Comparison of ENCODE assay signal across 26 cellular contexts in genomic region chr4:71833175-71833900, GRCh38. TPM values are rescaled to one million over a fixed set of nuclear protein-coding genes. Genes with fewer than 3 reads are reported as not detected.
DNase-seq lines count a peak whose midpoint lies in the region; ATAC-seq lines count a peak whose summit lies in the region.
"Had no signal": no experiment of that assay in that cellular context is flagged by ENCODE, and none has a peak within 500 bp of the region (broad histone marks: within the 10 kb centered on the region; RNA-seq: fewer than 3 reads in every experiment).

No MANE protein-coding gene starts in this region.

- H3K9me3 ChIP-seq in right cardiac atrium (ENCODE audit: control insufficient read depth, low read length) = no peaks in the 10 kb centered on the region
- H3K9me3 ChIP-seq: testis had no signal

- ATAC-seq in right cardiac atrium (peak; percentile 42 to 64), sciatic nerve (peak; percentile 53)
- ATAC-seq: naive thymus-derived CD4-positive, alpha-beta T cell; stimulated activated naive B cell treated with anti-CD40 and anti-IgM and Interleukin-4, amounts not matched to agents 10 μg/mL and 1 μg/mL and 100 μg/mL, for 72 hours had no signal

- H3K4me3 ChIP-seq in right cardiac atrium (ENCODE audit: low read length) = no peak overlapping the region
- H3K4me3 ChIP-seq: testis had no signal

- intact Hi-C loops in right cardiac atrium (cut with DNase I) = no loop called here
- intact Hi-C loops in sciatic nerve (cut with DNase I) = no loop called here

- peak; percentile 1 for DNase-seq in EL
- peak; percentile 33 for DNase-seq in LoVo (ENCODE audit: low spot score)
- peak in 1 of 3 donors; percentile 23 for DNase-seq in right cardiac atrium
- DNase-seq in sciatic nerve (ENCODE audit: low spot score) = no peak
- DNase-seq in NCI-H1092 (lab: John Stamatoyannopoulos, UW) = no peak
- no peak for DNase-seq in D341Med (ENCODE audit: low spot score)
- DNase-seq in occipital lobe (lab: John Stamatoyannopoulos, UW) = no peak
- DNase-seq: activated CD4-positive, alpha-beta T cell treated with anti-CD3 and anti-CD28 coated beads, Interleukin-2, amount 10 ng/mL, durations not matched to agents 7 days and 5 days; activated naive CD4-positive, alpha-beta T cell treated with anti-CD3 and anti-CD28 coated beads, Interleukin-2, amount 10 ng/mL, durations not matched to agents 7 days and 5 days; amygdala; HFFc6; kidney; mesenchymal stem cell; naive thymus-derived CD4-positive, alpha-beta T cell; NCI-H1694 treated with DMSO at 0.1 percent for 48 hours; NCI-H2227 treated with DMSO at 0.1 percent for 48 hours; NCI-H748 treated with DMSO at 0.1 percent for 48 hours; stimulated activated CD4-positive, alpha-beta T cell treated with anti-CD3 and anti-CD28 coated beads, Interleukin-12 subunit alpha, Interleukin-12 subunit beta, amount 100 ng/mL, for 4 hours; stimulated activated CD4-positive, alpha-beta T cell treated with anti-CD3 and anti-CD28 coated beads, Interleukin-4, amount 100 ng/mL, for 24 hours; stimulated activated naive B cell treated with anti-CD40 and anti-IgM and Interleukin-4, amounts not matched to agents 10 μg/mL and 1 μg/mL and 100 μg/mL, for 72 hours; testis had no signal

- H3K27me3 ChIP-seq in right cardiac atrium (ENCODE audit: control insufficient read depth, insufficient read depth) = no peaks in the 10 kb centered on the region
- H3K27me3 ChIP-seq: testis had no signal

- 31% methylated on average over 10 of the region's 10 CpGs for WGBS in right cardiac atrium

- no peak overlapping the region for H3K27ac ChIP-seq in right cardiac atrium (ENCODE audit: low read length)
- H3K27ac ChIP-seq: C4-2B, KMS-11, RWPE1, testis had no signal

- H3K4me1 ChIP-seq in right cardiac atrium (ENCODE audit: control insufficient read depth, insufficient read depth, low read length) = no peaks in the 10 kb centered on the region
- H3K4me1 ChIP-seq: testis had no signal

RNA-seq across cellular contexts. Expression of gene GC, which starts 49.5 kb away (rescaled TPM):
- total RNA-seq in right cardiac atrium = under 1 TPM in 1 of 4 donors, not detected in 3; 0.61 TPM
- 0.07 TPM for polyA plus RNA-seq in right cardiac atrium
- not detected for total RNA-seq in sciatic nerve
- total RNA-seq in occipital lobe = 0.31 TPM
- total RNA-seq: activated CD4-positive, alpha-beta T cell treated with anti-CD3 and anti-CD28 coated beads, Interleukin-2, amount 10 ng/mL, durations not matched to agents 7 days and 5 days; glomerular endothelial cell; HFFc6; naive thymus-derived CD4-positive, alpha-beta T cell; omental fat pad; testis had no signal
- polyA plus RNA-seq: naive thymus-derived CD4-positive, alpha-beta T cell had no signal

Comparison
In these comparisons a context has a peak if more than half of its experiments do, and no peak if none do; other contexts are left out.
1. DNase-seq: peak in EL (single experiment) and LoVo (single experiment); none in sciatic nerve (single experiment), NCI-H1092 (single experiment), D341Med (single experiment) and occipital lobe (single experiment).